In the genomic region with DNA sequence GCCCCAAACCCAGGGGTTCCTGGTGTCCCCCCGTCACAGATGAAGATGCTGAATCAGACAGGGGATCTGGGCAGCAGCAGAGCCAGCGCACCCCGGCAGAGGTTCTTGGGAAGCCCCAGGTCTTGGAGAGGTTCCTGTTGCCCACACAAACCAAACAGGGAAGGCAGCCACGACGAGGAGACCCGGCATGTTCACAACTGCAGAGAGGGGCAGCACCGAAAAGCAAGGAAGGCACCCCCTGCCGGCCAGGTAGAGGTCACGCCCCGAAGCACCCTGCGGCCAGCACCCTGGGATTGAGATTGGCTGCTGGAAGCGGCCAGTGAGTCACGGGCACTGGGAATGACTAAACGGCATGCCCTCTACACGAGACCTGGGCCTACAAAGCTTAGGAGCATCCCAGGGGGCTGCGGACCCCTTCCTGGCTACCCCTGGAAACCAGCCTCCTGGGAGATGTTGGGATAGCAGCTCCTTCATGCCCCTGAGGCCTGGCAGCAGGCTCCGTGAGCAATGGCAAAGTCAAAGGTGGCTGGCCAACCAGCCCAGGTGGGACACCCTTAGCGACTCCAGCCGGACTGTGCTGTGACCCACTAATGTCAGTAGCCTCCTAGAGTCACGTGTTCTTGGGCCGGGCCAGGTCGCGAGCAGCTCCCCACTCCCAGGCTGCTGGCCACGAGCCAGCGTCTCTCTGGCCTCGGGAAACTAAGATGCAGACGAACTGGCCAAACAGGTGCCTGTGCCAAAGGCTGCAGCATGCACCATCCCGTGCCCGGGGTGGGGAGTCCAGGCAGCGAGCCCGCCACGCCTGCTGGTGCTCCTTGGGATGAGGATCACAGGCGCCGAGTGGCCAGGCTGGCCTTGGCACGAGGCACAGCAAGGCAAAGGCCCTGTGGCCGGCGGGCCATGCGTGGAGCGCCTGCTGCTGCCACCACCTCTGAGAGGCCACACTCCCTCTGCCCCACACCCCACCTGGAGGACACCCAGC, we compare ENCODE assay signal across 1 cellular context.
TF ChIP-seq lines count a peak whose summit lies in the region.

No MANE protein-coding gene starts in this region.

TF ChIP-seq in GM23338, 12 proteins besides CTCF, POLR2A, EP300 and RAD21 (continued from another document):
- TF ChIP-seq, protein P1, sequence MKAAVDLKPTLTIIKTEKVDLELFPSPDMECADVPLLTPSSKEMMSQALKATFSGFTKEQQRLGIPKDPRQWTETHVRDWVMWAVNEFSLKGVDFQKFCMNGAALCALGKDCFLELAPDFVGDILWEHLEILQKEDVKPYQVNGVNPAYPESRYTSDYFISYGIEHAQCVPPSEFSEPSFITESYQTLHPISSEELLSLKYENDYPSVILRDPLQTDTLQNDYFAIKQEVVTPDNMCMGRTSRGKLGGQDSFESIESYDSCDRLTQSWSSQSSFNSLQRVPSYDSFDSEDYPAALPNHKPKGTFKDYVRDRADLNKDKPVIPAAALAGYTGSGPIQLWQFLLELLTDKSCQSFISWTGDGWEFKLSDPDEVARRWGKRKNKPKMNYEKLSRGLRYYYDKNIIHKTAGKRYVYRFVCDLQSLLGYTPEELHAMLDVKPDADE (IDR thresholded peaks at IDR 0.05): no peak
